32 cellular contexts compared by ENCODE assay signal in genomic region chr11:36615829-36616228, GRCh38. TPM values are rescaled to one million over a fixed set of nuclear protein-coding genes. Genes with fewer than 3 reads are reported as not detected.
"Had no signal": no experiment of that assay in that cellular context is flagged by ENCODE, and none has a peak within 500 bp of the region (broad histone marks: within the 10 kb centered on the region; RNA-seq: fewer than 3 reads in every experiment).

No MANE protein-coding gene starts in this region.

- H3K27ac ChIP-seq: ascending aorta, breast epithelium, cardiac muscle cell, coronary artery, dorsolateral prefrontal cortex, esophagus muscularis mucosa, foreskin keratinocyte, gastrocnemius medialis, heart left ventricle had no signal

- ATAC-seq: activated CD4-positive, alpha-beta T cell treated with anti-CD3 and anti-CD28 coated beads for 36 hours; activated CD8-positive, alpha-beta memory T cell treated with anti-CD3 and anti-CD28 coated beads, Interleukin-2, amount 10 ng/mL, durations not matched to agents 7 days and 5 days; activated CD8-positive, alpha-beta T cell treated with anti-CD3 and anti-CD28 coated beads, Interleukin-2, amount 10 ng/mL, durations not matched to agents 7 days and 5 days; activated naive CD4-positive, alpha-beta T cell treated with anti-CD3 and anti-CD28 coated beads, Interleukin-2, amount 50 U/mL, for 72 hours; activated T-cell treated with anti-CD3 and anti-CD28 coated beads, Interleukin-2, amount 50 U/mL, for 72 hours; effector memory CD8-positive, alpha-beta T cell; foreskin keratinocyte; gastrocnemius medialis; heart left ventricle; T-helper 17 cell had no signal

- DNase-seq: activated CD4-positive, alpha-beta memory T cell treated with anti-CD3 and anti-CD28 coated beads for 36 hours; activated CD4-positive, alpha-beta T cell treated with anti-CD3 and anti-CD28 coated beads for 36 hours; activated CD4-positive, alpha-beta T cell treated with anti-CD3 and anti-CD28 coated beads, Interleukin-2, amount 10 ng/mL, durations not matched to agents 24 days and 14 days; activated CD4-positive, CD25-positive, alpha-beta regulatory T cell; activated CD4-positive, CD25-positive, alpha-beta regulatory T cell treated with anti-CD3 and anti-CD28 coated beads, Interleukin-2, amount 50 U/mL, for 72 hours; activated CD8-positive, alpha-beta memory T cell treated with anti-CD3 and anti-CD28 coated beads, Interleukin-2, amount 10 ng/mL, durations not matched to agents 7 days and 5 days; activated CD8-positive, alpha-beta memory T cell treated with anti-CD3 and anti-CD28 coated beads, Interleukin-2, amount 50 U/mL, for 4 hours; activated CD8-positive, alpha-beta T cell treated with anti-CD3 and anti-CD28 coated beads, Interleukin-2, amount 10 ng/mL, durations not matched to agents 7 days and 5 days; activated gamma-delta T cell; activated naive CD4-positive, alpha-beta T cell; activated naive CD4-positive, alpha-beta T cell treated with anti-CD3 and anti-CD28 coated beads, Interleukin-2, amount 10 ng/mL, durations not matched to agents 7 days and 5 days; activated naive CD8-positive, alpha-beta T cell treated with anti-CD3 and anti-CD28 coated beads, Interleukin-2, amount 10 ng/mL, durations not matched to agents 7 days and 5 days; activated T-cell treated with anti-CD3 and anti-CD28 coated beads, Interleukin-2, amount 50 U/mL, for 24 hours; activated T-cell treated with anti-CD3 and anti-CD28 coated beads, Interleukin-2, amount 50 U/mL, for 72 hours; central memory CD4-positive, alpha-beta T cell; dorsolateral prefrontal cortex; effector memory CD8-positive, alpha-beta T cell; erythroblast; foreskin keratinocyte; gastrocnemius medialis; glutamatergic neuron; heart left ventricle; T-helper 17 cell; T1000 had no signal

- H3K27me3 ChIP-seq: ascending aorta, breast epithelium, cardiac muscle cell, dorsolateral prefrontal cortex, esophagus muscularis mucosa, foreskin keratinocyte, gastrocnemius medialis, heart left ventricle had no signal

- H3K4me3 ChIP-seq: ascending aorta, breast epithelium, cardiac muscle cell, coronary artery, dorsolateral prefrontal cortex, esophagus muscularis mucosa, gastrocnemius medialis, heart left ventricle had no signal

- H3K36me3 ChIP-seq: ascending aorta, breast epithelium, cardiac muscle cell had no signal

- H3K9me3 ChIP-seq: ascending aorta, breast epithelium, esophagus muscularis mucosa, gastrocnemius medialis, heart left ventricle had no signal

- H3K4me1 ChIP-seq: ascending aorta, breast epithelium, foreskin keratinocyte had no signal

RNA-seq across cellular contexts. Expression of gene RAG2, which starts 17.8 kb away (rescaled TPM):
- total RNA-seq: activated CD4-positive, alpha-beta memory T cell treated with anti-CD3 and anti-CD28 coated beads for 36 hours; activated CD4-positive, alpha-beta T cell treated with anti-CD3 and anti-CD28 coated beads for 36 hours; activated CD4-positive, alpha-beta T cell treated with anti-CD3 and anti-CD28 coated beads, Interleukin-2, amount 10 ng/mL, durations not matched to agents 24 days and 14 days; activated CD8-positive, alpha-beta memory T cell treated with anti-CD3 and anti-CD28 coated beads for 36 hours; activated CD8-positive, alpha-beta memory T cell treated with anti-CD3 and anti-CD28 coated beads, Interleukin-2, amount 10 ng/mL, durations not matched to agents 7 days and 5 days; activated CD8-positive, alpha-beta T cell treated with anti-CD3 and anti-CD28 coated beads, Interleukin-2, amount 10 ng/mL, durations not matched to agents 7 days and 5 days; activated naive CD4-positive, alpha-beta T cell treated with anti-CD3 and anti-CD28 coated beads, Interleukin-2, amount 50 U/mL, for 72 hours; activated naive CD8-positive, alpha-beta T cell treated with anti-CD3 and anti-CD28 coated beads, Interleukin-2, amount 10 ng/mL, durations not matched to agents 7 days and 5 days; activated T-cell treated with anti-CD3 and anti-CD28 coated beads, Interleukin-2, amount 50 U/mL, for 72 hours; ascending aorta; breast epithelium; cardiac muscle cell; cerebellum; esophagus muscularis mucosa; foreskin keratinocyte; gastrocnemius medialis; heart left ventricle; T-helper 17 cell had no signal
- polyA plus RNA-seq: foreskin keratinocyte, heart left ventricle had no signal

RNA-seq across cellular contexts. Expression of gene RAG1, which starts 48.0 kb away (rescaled TPM):
- polyA plus RNA-seq: cardiac muscle cell had no signal
